22 cellular contexts compared by ENCODE assay signal in genomic region chr11:130762342-130763037, GRCh38.
DNase-seq lines count a peak whose midpoint lies in the region; ATAC-seq and TF ChIP-seq lines count a peak whose summit lies in the region.
"Had no signal": no experiment of that assay in that cellular context is flagged by ENCODE, and none has a peak within 500 bp of the region (broad histone marks: within the 10 kb centered on the region; RNA-seq: fewer than 3 reads in every experiment).

No MANE protein-coding gene starts in this region.

- H3K9me3 Mint-ChIP-seq in activated CD4-positive, alpha-beta T cell treated with anti-CD3 and anti-CD28 coated beads, Interleukin-2, amount 10 ng/mL, durations not matched to agents 24 days and 14 days: no peaks in the 10 kb centered on the region
- peaks cover 0 to 5% (median 0%) of the 10 kb centered on the region in 7 donors for H3K9me3 Mint-ChIP-seq in CD14-positive monocyte
- H3K9me3 Mint-ChIP-seq: activated T-helper 1 cell treated with anti-CD3 and anti-CD28 coated beads, Interleukin-12 subunit alpha, Interleukin-12 subunit beta, Interleukin-2, Interleukin-4 antibody, amounts not matched to agents 30 ng/mL and 10 ng/mL and 1 ng/mL, durations not matched to agents 14 hours and 24 hours and 36 hours had no signal

- no peak overlapping the region for H2AFZ ChIP-seq in trophoblast cell (ENCODE audit: insufficient read depth, low read length, poor library complexity)

- H4K8ac ChIP-seq in trophoblast cell (ENCODE audit: low read depth, low read length): no peak overlapping the region

- no peak overlapping the region for H4K91ac ChIP-seq in trophoblast cell (ENCODE audit: low read depth, low read length)

- no peak overlapping the region for H3K14ac ChIP-seq in trophoblast cell (ENCODE audit: low read length)

- H2BK120ac ChIP-seq in trophoblast cell (ENCODE audit: insufficient read depth, low read length, poor library complexity): no peak overlapping the region

- no peak for TF ChIP-seq CTCF in CD14-positive monocyte (IDR thresholded peaks at IDR 0.05)

- H4K12ac ChIP-seq in trophoblast cell (ENCODE audit: low read depth, low read length): no peak overlapping the region

- no peak overlapping the region for H3K23ac ChIP-seq in trophoblast cell (ENCODE audit: low read length)

- no peaks in the 10 kb centered on the region for H3K79me2 ChIP-seq in trophoblast cell (ENCODE audit: control insufficient read depth, insufficient read depth, low read length, poor library complexity)

- ATAC-seq in left colon (peak; percentile 65), HG02610 (IDR thresholded peaks at IDR 0.05; ENCODE audit: unreplicated experiment) (no peak)
- ATAC-seq: A549, psoas muscle had no signal

- H3K4ac ChIP-seq in trophoblast cell (ENCODE audit: low read depth, low read length): no peak overlapping the region

- no peaks in the 10 kb centered on the region for H3K36me3 ChIP-seq in trophoblast cell (ENCODE audit: control insufficient read depth in 1 of 2, insufficient read depth in 2 of 2, low read length in 2 of 2)
- H3K36me3 ChIP-seq: left ventricle myocardium inferior, upper lobe of left lung had no signal

- H3K4me1 ChIP-seq in trophoblast cell (ENCODE audit: control insufficient read depth in 1 of 2, insufficient read depth in 2 of 2, low read length in 2 of 2): peaks cover 6 to 12% of the 10 kb centered on the region in 2 experiments
- H3K4me1 ChIP-seq: A549, psoas muscle, upper lobe of left lung had no signal

- no peak overlapping the region for H3K27ac ChIP-seq in trophoblast cell (ENCODE audit: low read depth, low read length)
- H3K27ac ChIP-seq: A549, KMS-11, left ventricle myocardium inferior, psoas muscle, upper lobe of left lung had no signal

- H3K27ac Mint-ChIP-seq in activated CD4-positive, alpha-beta T cell treated with anti-CD3 and anti-CD28 coated beads, Interleukin-2, amount 10 ng/mL, durations not matched to agents 24 days and 14 days: no peak overlapping the region
- no peak overlapping the region for H3K27ac Mint-ChIP-seq in CD14-positive monocyte
- H3K27ac Mint-ChIP-seq: activated T-helper 1 cell treated with anti-CD3 and anti-CD28 coated beads, Interleukin-12 subunit alpha, Interleukin-12 subunit beta, Interleukin-2, Interleukin-4 antibody, amounts not matched to agents 30 ng/mL and 10 ng/mL and 1 ng/mL, durations not matched to agents 14 hours and 24 hours and 36 hours; CD4-positive, alpha-beta memory T cell; WTC11 had no signal

- no peak overlapping the region for H3K4me2 ChIP-seq in trophoblast cell (ENCODE audit: low read length)
- H3K4me2 ChIP-seq: A549, KMS-11 had no signal

- H2BK5ac ChIP-seq in trophoblast cell (ENCODE audit: low read depth, low read length, poor library complexity): no peak overlapping the region

- no peak overlapping the region for H3K18ac ChIP-seq in trophoblast cell (ENCODE audit: low read length)

- no peak overlapping the region for H2AK5ac ChIP-seq in trophoblast cell (ENCODE audit: low read length)

- WGBS in trophoblast cell (ENCODE audit: extremely low coverage, insufficient coverage, insufficient read length): no CpG with 5 or more reads among the region's 10 CpGs

- H3K79me1 ChIP-seq in trophoblast cell (ENCODE audit: low read length): no peaks in the 10 kb centered on the region

- peaks cover 11% of the 10 kb centered on the region for H3K27me3 Mint-ChIP-seq in activated CD4-positive, alpha-beta T cell treated with anti-CD3 and anti-CD28 coated beads, Interleukin-2, amount 10 ng/mL, durations not matched to agents 24 days and 14 days
- no peaks in the 10 kb centered on the region for H3K27me3 Mint-ChIP-seq in CD14-positive monocyte (ENCODE audit: low read depth in 3 of 3)

- H3K9ac ChIP-seq in trophoblast cell (ENCODE audit: low read length): no peak overlapping the region
- H3K9ac ChIP-seq: KMS-11 had no signal

- DNase-seq in activated CD4-positive, alpha-beta T cell treated with anti-CD3 and anti-CD28 coated beads, Interleukin-2, amount 10 ng/mL, durations not matched to agents 24 days and 14 days: peak; percentile 41
- no peak for DNase-seq in activated CD4-positive, alpha-beta T cell treated with anti-CD3 and anti-CD28 coated beads, Interleukin-2, amount 50 U/mL, for 4 hours
- DNase-seq in SHP77 (lab: John Stamatoyannopoulos, UW) (peak; percentile 88 to 95), left colon (no peak), GF-D8 (lab: John Stamatoyannopoulos, UW) (no peak), trophoblast cell (no peak), CD14-positive monocyte (ENCODE audit: low spot score) (no peak)
- DNase-seq: CD4-positive, alpha-beta memory T cell; central memory CD4-positive, alpha-beta T cell; effector CD8-positive, alpha-beta T cell; left ventricle myocardium inferior; NCI-H1436; NCI-H524; psoas muscle; stimulated activated naive CD4-positive, alpha-beta T cell; T-helper 1 cell; upper lobe of left lung had no signal

- H3K27me3 ChIP-seq in trophoblast cell (ENCODE audit: insufficient read depth, low read length): no peaks in the 10 kb centered on the region
- H3K27me3 ChIP-seq: upper lobe of left lung had no signal

- intact Hi-C loops in activated CD4-positive, alpha-beta T cell treated with anti-CD3 and anti-CD28 coated beads, Interleukin-2, amount 10 ng/mL, durations not matched to agents 24 days and 14 days (cut with micrococcal nuclease): no loop called here
- intact Hi-C loops in left colon (cut with DNase I, micrococcal nuclease) (no loop called here), CD14-positive monocyte (cut with micrococcal nuclease) (no loop called here)

- H3K9me3 ChIP-seq in trophoblast cell (ENCODE audit: insufficient read depth, low read depth, low read length): no peaks in the 10 kb centered on the region
- H3K9me3 ChIP-seq: A549, psoas muscle, upper lobe of left lung had no signal

- H3K4me3 ChIP-seq in trophoblast cell (ENCODE audit: low read depth, low read length): no peak overlapping the region
- H3K4me3 ChIP-seq: A549, left ventricle myocardium inferior, psoas muscle, upper lobe of left lung had no signal

- H3K4me1 Mint-ChIP-seq in activated CD4-positive, alpha-beta T cell treated with anti-CD3 and anti-CD28 coated beads, Interleukin-2, amount 10 ng/mL, durations not matched to agents 24 days and 14 days: peaks cover 8% of the 10 kb centered on the region
- no peaks in the 10 kb centered on the region for H3K4me1 Mint-ChIP-seq in CD14-positive monocyte
- H3K4me1 Mint-ChIP-seq: CD4-positive, alpha-beta memory T cell had no signal

- no peaks in the 10 kb centered on the region for H3K36me3 Mint-ChIP-seq in activated CD4-positive, alpha-beta T cell treated with anti-CD3 and anti-CD28 coated beads, Interleukin-2, amount 10 ng/mL, durations not matched to agents 24 days and 14 days (ENCODE audit: low read depth)
- no peaks in the 10 kb centered on the region for H3K36me3 Mint-ChIP-seq in CD14-positive monocyte
- H3K36me3 Mint-ChIP-seq: CD4-positive, alpha-beta memory T cell had no signal

- H2BK12ac ChIP-seq in trophoblast cell (ENCODE audit: low read length): no peak overlapping the region

- no peak overlapping the region for H3K4me3 Mint-ChIP-seq in activated CD4-positive, alpha-beta T cell treated with anti-CD3 and anti-CD28 coated beads, Interleukin-2, amount 10 ng/mL, durations not matched to agents 24 days and 14 days
- no peak overlapping the region for H3K4me3 Mint-ChIP-seq in CD14-positive monocyte
- H3K4me3 Mint-ChIP-seq: activated T-helper 1 cell treated with anti-CD3 and anti-CD28 coated beads, Interleukin-12 subunit alpha, Interleukin-12 subunit beta, Interleukin-2, Interleukin-4 antibody, amounts not matched to agents 30 ng/mL and 10 ng/mL and 1 ng/mL, durations not matched to agents 14 hours and 24 hours and 36 hours; CD4-positive, alpha-beta memory T cell; WTC11 had no signal

Comparison
In these comparisons a context has a peak if more than half of its experiments do, and no peak if none do; other contexts are left out.
1. DNase-seq: peak in activated CD4-positive, alpha-beta T cell treated with anti-CD3 and anti-CD28 coated beads, Interleukin-2, amount 10 ng/mL, durations not matched to agents 24 days and 14 days (single experiment) and SHP77 (2 of 2); none in activated CD4-positive, alpha-beta T cell treated with anti-CD3 and anti-CD28 coated beads, Interleukin-2, amount 50 U/mL, for 4 hours (0 of 2), left colon (0 of 2), GF-D8 (single experiment), trophoblast cell (0 of 2) and CD14-positive monocyte (single experiment).